17 cellular contexts compared by ENCODE assay signal in genomic region chr13:83622422-83622784, GRCh38.
DNase-seq lines count a peak whose midpoint lies in the region; ATAC-seq, FAIRE-seq and TF ChIP-seq lines count a peak whose summit lies in the region.
"Had no signal": no experiment of that assay in that cellular context is flagged by ENCODE, and none has a peak within 500 bp of the region (broad histone marks: within the 10 kb centered on the region; RNA-seq: fewer than 3 reads in every experiment).

No MANE protein-coding gene starts in this region.

- intact Hi-C loops in mucosa of descending colon (cut with DNase I, micrococcal nuclease) = no loop called here

- no peaks in the 10 kb centered on the region for H3K4me1 ChIP-seq in mucosa of descending colon (ENCODE audit: low read depth)
- H3K4me1 ChIP-seq: BE2C had no signal

- H3K27me3 ChIP-seq in bronchial epithelial cell (ENCODE audit: control insufficient read depth, insufficient read depth, low read length) = no peaks in the 10 kb centered on the region
- H3K27me3 ChIP-seq: BE2C, MG63 had no signal

- no peaks in the 10 kb centered on the region for H3K9me3 Mint-ChIP-seq in stimulated activated naive CD8-positive, alpha-beta T cell treated with anti-CD3 and anti-CD28 coated beads, Interleukin-15, amount 100 ng/mL, for 72 hours

- no peak overlapping the region for H3K4me3 ChIP-seq in bronchial epithelial cell (ENCODE audit: low read depth, low read length)
- H3K4me3 ChIP-seq in mucosa of descending colon = no peak overlapping the region
- H3K4me3 ChIP-seq: MG63 had no signal

- peak; percentile 6 for DNase-seq in EL
- DNase-seq in NCI-H226 = peak; percentile 44
- peak; percentile 94 for DNase-seq in bronchial epithelial cell (ENCODE audit: low read depth)
- peak; percentile 74 for DNase-seq in iris pigment epithelial cell (ENCODE audit: low read depth)
- DNase-seq in stimulated activated naive CD8-positive, alpha-beta T cell treated with anti-CD3 and anti-CD28 coated beads, Interleukin-15, amount 100 ng/mL, for 72 hours = no peak
- DNase-seq in NCI-H2107 treated with DMSO at 0.1 percent for 48 hours (lab: John Stamatoyannopoulos, UW; ENCODE audit: unreplicated experiment) = no peak
- DNase-seq in mucosa of descending colon = no peak
- DNase-seq in stimulated activated CD8-positive, alpha-beta memory T cell treated with anti-CD3 and anti-CD28 coated beads, Interleukin-4, amount 100 ng/mL, for 48 hours = no peak
- DNase-seq: BE2C; CD8-positive, alpha-beta T cell; MG63; NCI-H1105; NCI-H1694 treated with DMSO at 0.1 percent for 48 hours; NCI-H446 treated with DMSO at 0.1 percent for 48 hours; NCI-H774; SHP77 had no signal

- H3K4me1 Mint-ChIP-seq in stimulated activated naive CD8-positive, alpha-beta T cell treated with anti-CD3 and anti-CD28 coated beads, Interleukin-15, amount 100 ng/mL, for 72 hours = no peaks in the 10 kb centered on the region

- H3K27me3 Mint-ChIP-seq in stimulated activated naive CD8-positive, alpha-beta T cell treated with anti-CD3 and anti-CD28 coated beads, Interleukin-15, amount 100 ng/mL, for 72 hours = no peaks in the 10 kb centered on the region

- ATAC-seq in stimulated activated naive CD8-positive, alpha-beta T cell treated with anti-CD3 and anti-CD28 coated beads, Interleukin-15, amount 100 ng/mL, for 72 hours = no peak
- no peak for ATAC-seq in mucosa of descending colon
- ATAC-seq: CD8-positive, alpha-beta T cell; Panc1 had no signal

- no peak overlapping the region for H3K27ac Mint-ChIP-seq in stimulated activated naive CD8-positive, alpha-beta T cell treated with anti-CD3 and anti-CD28 coated beads, Interleukin-15, amount 100 ng/mL, for 72 hours
- H3K27ac Mint-ChIP-seq: CD8-positive, alpha-beta T cell had no signal

- H3K4me3 Mint-ChIP-seq in stimulated activated naive CD8-positive, alpha-beta T cell treated with anti-CD3 and anti-CD28 coated beads, Interleukin-15, amount 100 ng/mL, for 72 hours = no peak overlapping the region
- H3K4me3 Mint-ChIP-seq: CD8-positive, alpha-beta T cell had no signal

- TF ChIP-seq CTCF in bronchial epithelial cell (IDR thresholded peaks at IDR 0.05; ENCODE audit: insufficient read depth, low read length, severe bottlenecking) (no peak), mucosa of descending colon (IDR thresholded peaks at IDR 0.05) (no peak)

- H3K9me3 ChIP-seq in mucosa of descending colon = peaks cover 47% of the 10 kb centered on the region
- H3K9me3 ChIP-seq: BE2C had no signal

- H3K36me3 ChIP-seq in bronchial epithelial cell (ENCODE audit: control insufficient read depth, insufficient read depth, low read length) (no peaks in the 10 kb centered on the region), mucosa of descending colon (ENCODE audit: low read depth) (no peaks in the 10 kb centered on the region)
- H3K36me3 ChIP-seq: BE2C, MG63 had no signal

- FAIRE-seq in bronchial epithelial cell (lab: Jason Lieb, UNC) = no peak

Comparison
In these comparisons a context has a peak if more than half of its experiments do, and no peak if none do; other contexts are left out.
1. DNase-seq: peak in EL (single experiment), NCI-H226 (single experiment), bronchial epithelial cell (single experiment) and iris pigment epithelial cell (single experiment); none in stimulated activated naive CD8-positive, alpha-beta T cell treated with anti-CD3 and anti-CD28 coated beads, Interleukin-15, amount 100 ng/mL, for 72 hours (0 of 2), NCI-H2107 treated with DMSO at 0.1 percent for 48 hours (single experiment), mucosa of descending colon (0 of 3) and stimulated activated CD8-positive, alpha-beta memory T cell treated with anti-CD3 and anti-CD28 coated beads, Interleukin-4, amount 100 ng/mL, for 48 hours (single experiment).